Comparison of ENCODE assay signal across 8 cellular contexts in the genomic region with DNA sequence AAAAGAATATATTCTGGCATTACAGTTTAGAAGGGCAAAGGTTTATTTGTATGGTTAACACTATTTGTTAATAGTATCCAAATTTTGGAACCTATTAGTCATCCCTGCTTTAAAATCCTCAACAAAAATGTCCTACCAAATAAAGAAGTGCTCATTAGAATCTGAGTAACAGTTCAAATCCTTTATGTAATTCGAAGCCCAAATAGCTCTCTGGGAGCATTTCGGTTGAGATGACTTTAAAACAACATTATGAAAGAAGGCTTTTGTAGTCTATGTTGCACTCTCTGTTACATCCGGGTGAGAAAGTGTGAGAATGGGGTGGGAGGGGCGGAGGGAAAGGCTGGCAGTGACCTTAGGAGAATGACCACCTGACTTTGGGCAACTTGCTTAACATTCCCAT. TPM values are rescaled to one million over a fixed set of nuclear protein-coding genes. Genes with fewer than 3 reads are reported as not detected.
DNase-seq lines count a peak whose midpoint lies in the region; ATAC-seq and TF ChIP-seq lines count a peak whose summit lies in the region.

No MANE protein-coding gene starts in this region.

- no peak overlapping the region for H4K8ac ChIP-seq in mesenchymal stem cell (ENCODE audit: low read length)

- H3K27me3 Mint-ChIP-seq in CD4-positive, alpha-beta T cell, result no peaks in the 10 kb centered on the region
- no peaks in the 10 kb centered on the region for H3K27me3 Mint-ChIP-seq in activated naive CD8-positive, alpha-beta T cell treated with anti-CD3 and anti-CD28 coated beads for 36 hours

- ATAC-seq in CD4-positive, alpha-beta T cell (ENCODE audit: poor library complexity), result no peak
- ATAC-seq in HG03025 (IDR thresholded peaks at IDR 0.05; ENCODE audit: low FRiP score, unreplicated experiment) (no peak), GM21619 (IDR thresholded peaks at IDR 0.05; ENCODE audit: unreplicated experiment) (no peak), GM21360 (IDR thresholded peaks at IDR 0.05; ENCODE audit: unreplicated experiment) (no peak)

- POLR2A ChIA-PET in CD4-positive, alpha-beta T cell (lab: Charles Lee), result interaction anchor here (2.3 to 10.8 kb wide), 3 partner anchors 8 to 60 kb away, joined by 14 to 94 read pairs (median 89); a partner anchor contains a TSS

- intact Hi-C loops in CD4-positive, alpha-beta T cell (cut with DNase I, micrococcal nuclease), result no loop called here

- no peak overlapping the region for H2AK5ac ChIP-seq in mesenchymal stem cell (ENCODE audit: low read length, severe bottlenecking)

- H3K9ac ChIP-seq in mesenchymal stem cell (ENCODE audit: low read length), result no peak overlapping the region

- no peak overlapping the region for H3K4ac ChIP-seq in mesenchymal stem cell (ENCODE audit: low read depth in 1 of 2, low read length in 2 of 2)

- no peak for DNase-seq in CD4-positive, alpha-beta T cell
- DNase-seq in H4 (ENCODE audit: low spot score), result peak; percentile 16
- DNase-seq in activated naive CD8-positive, alpha-beta T cell treated with anti-CD3 and anti-CD28 coated beads for 36 hours, result no peak
- peak; percentile 15 for DNase-seq in mesenchymal stem cell
- DNase-seq in HT-29 (ENCODE audit: low spot score), result no peak

- H2BK12ac ChIP-seq in mesenchymal stem cell (ENCODE audit: low read length in 2 of 2), result no peak overlapping the region

- H3K36me3 ChIP-seq in mesenchymal stem cell (ENCODE audit: control insufficient read depth in 1 of 2, insufficient read depth in 2 of 2, low read depth in 1 of 2, low read length in 2 of 2), result no peaks in the 10 kb centered on the region

- H3K36me3 Mint-ChIP-seq in CD4-positive, alpha-beta T cell (ENCODE audit: low read depth), result peaks cover 96% of the 10 kb centered on the region
- H3K36me3 Mint-ChIP-seq in activated naive CD8-positive, alpha-beta T cell treated with anti-CD3 and anti-CD28 coated beads for 36 hours, result peaks cover 89% of the 10 kb centered on the region

- no peak overlapping the region for H2BK5ac ChIP-seq in mesenchymal stem cell (ENCODE audit: low read depth, low read length, poor library complexity, severe bottlenecking)

- no peak overlapping the region for H3K14ac ChIP-seq in mesenchymal stem cell (ENCODE audit: low read length in 2 of 2)

- WGBS in mesenchymal stem cell, result 85% methylated on average over 4 of the region's 4 CpGs

- CTCF ChIA-PET in CD4-positive, alpha-beta T cell (lab: Charles Lee), result interaction anchor here (3.0 kb wide), 1 partner anchor 60 kb away, joined by 13 read pairs; a partner anchor contains a TSS

- no peak overlapping the region for H2BK120ac ChIP-seq in mesenchymal stem cell (ENCODE audit: low read depth, low read length)

- H3K4me3 Mint-ChIP-seq in CD4-positive, alpha-beta T cell, result peak overlapping the region; percentile 36
- peak overlapping the region; percentile 70 for H3K4me3 Mint-ChIP-seq in activated naive CD8-positive, alpha-beta T cell treated with anti-CD3 and anti-CD28 coated beads for 36 hours

- no peak overlapping the region for H4K91ac ChIP-seq in mesenchymal stem cell (ENCODE audit: low read length)

- H2AFZ ChIP-seq in mesenchymal stem cell (ENCODE audit: low read depth, low read length), result no peak overlapping the region

- peaks cover 20% of the 10 kb centered on the region for H3K79me1 ChIP-seq in mesenchymal stem cell (replicated peaks; ENCODE audit: low read length, poor library complexity, severe bottlenecking)

- peak overlapping the region; percentile 96 for H3K27ac Mint-ChIP-seq in CD4-positive, alpha-beta T cell
- peak overlapping the region; percentile 100 for H3K27ac Mint-ChIP-seq in activated naive CD8-positive, alpha-beta T cell treated with anti-CD3 and anti-CD28 coated beads for 36 hours

- no peak overlapping the region for H3K4me2 ChIP-seq in mesenchymal stem cell (ENCODE audit: low read length, poor library complexity, severe bottlenecking)

- H3K18ac ChIP-seq in mesenchymal stem cell (ENCODE audit: low read depth in 1 of 2, low read length in 2 of 2), result no peak overlapping the region

- no peaks in the 10 kb centered on the region for H3K9me3 ChIP-seq in CD4-positive, alpha-beta T cell (ENCODE audit: control insufficient read depth, low read length)
- no peaks in the 10 kb centered on the region for H3K9me3 ChIP-seq in mesenchymal stem cell (ENCODE audit: control insufficient read depth, low read length)

- H3K27ac ChIP-seq in CD4-positive, alpha-beta T cell (ENCODE audit: low read depth, low read length), result peak overlapping the region; percentile 82
- H3K27ac ChIP-seq in mesenchymal stem cell (ENCODE audit: low read length, poor library complexity, severe bottlenecking), result no peak overlapping the region

- no peak overlapping the region for H3K4me3 ChIP-seq in mesenchymal stem cell (ENCODE audit: insufficient read depth in 1 of 2, low read depth in 1 of 2, low read length in 2 of 2)

- no peak overlapping the region for H3K23ac ChIP-seq in mesenchymal stem cell (ENCODE audit: low read length in 2 of 2)

- no peak overlapping the region for H2BK15ac ChIP-seq in mesenchymal stem cell (ENCODE audit: low read depth, poor library complexity, severe bottlenecking)

- no peak for TF ChIP-seq CTCF in CD4-positive, alpha-beta T cell (IDR thresholded peaks at IDR 0.05)

- H3K4me1 ChIP-seq in mesenchymal stem cell (ENCODE audit: control insufficient read depth, insufficient read depth, low read depth, low read length), result peaks cover 1% of the 10 kb centered on the region

- H3K9me3 Mint-ChIP-seq in CD4-positive, alpha-beta T cell, result no peaks in the 10 kb centered on the region
- H3K9me3 Mint-ChIP-seq in activated naive CD8-positive, alpha-beta T cell treated with anti-CD3 and anti-CD28 coated beads for 36 hours, result peaks cover 4% of the 10 kb centered on the region

- H3K4me1 Mint-ChIP-seq in CD4-positive, alpha-beta T cell (ENCODE audit: low read depth), result peaks cover 99% of the 10 kb centered on the region
- peaks cover 80% of the 10 kb centered on the region for H3K4me1 Mint-ChIP-seq in activated naive CD8-positive, alpha-beta T cell treated with anti-CD3 and anti-CD28 coated beads for 36 hours

- no peaks in the 10 kb centered on the region for H3K27me3 ChIP-seq in CD4-positive, alpha-beta T cell (ENCODE audit: control insufficient read depth, insufficient read depth, low read length)
- no peaks in the 10 kb centered on the region for H3K27me3 ChIP-seq in mesenchymal stem cell (ENCODE audit: control insufficient read depth in 1 of 2, insufficient read depth in 1 of 2, low read length in 2 of 2)

RNA-seq across cellular contexts. Expression of a gene that starts 59.7 kb away (rescaled TPM):
- total RNA-seq in CD4-positive, alpha-beta T cell, result 100 to 1,000 TPM; 327 to 346 TPM
- 75.5 and 111 TPM in 2 replicates for total RNA-seq in H4 (2014; rRNA removed; shearing (Covaris generic))
- total RNA-seq in activated naive CD8-positive, alpha-beta T cell treated with anti-CD3 and anti-CD28 coated beads for 36 hours, result 100 to 1,000 TPM; 255 to 260 TPM
- 56.2 TPM for polyA plus RNA-seq in mesenchymal stem cell (2013, experiment 1 of 2)
- polyA plus RNA-seq in mesenchymal stem cell (2013, experiment 2 of 2), result 58.3 TPM
- total RNA-seq in HT-29 (2014; rRNA removed; shearing (Covaris generic)), result 57.1 and 58.6 TPM in 2 replicates

Comparison
In these comparisons a context has a peak if more than half of its experiments do, and no peak if none do; other contexts are left out.
1. DNase-seq: peak in H4 (single experiment) and mesenchymal stem cell (single experiment); none in CD4-positive, alpha-beta T cell (0 of 10), activated naive CD8-positive, alpha-beta T cell treated with anti-CD3 and anti-CD28 coated beads for 36 hours (single experiment) and HT-29 (single experiment).